Comparison of ENCODE assay signal across 8 cellular contexts in the genomic region with DNA sequence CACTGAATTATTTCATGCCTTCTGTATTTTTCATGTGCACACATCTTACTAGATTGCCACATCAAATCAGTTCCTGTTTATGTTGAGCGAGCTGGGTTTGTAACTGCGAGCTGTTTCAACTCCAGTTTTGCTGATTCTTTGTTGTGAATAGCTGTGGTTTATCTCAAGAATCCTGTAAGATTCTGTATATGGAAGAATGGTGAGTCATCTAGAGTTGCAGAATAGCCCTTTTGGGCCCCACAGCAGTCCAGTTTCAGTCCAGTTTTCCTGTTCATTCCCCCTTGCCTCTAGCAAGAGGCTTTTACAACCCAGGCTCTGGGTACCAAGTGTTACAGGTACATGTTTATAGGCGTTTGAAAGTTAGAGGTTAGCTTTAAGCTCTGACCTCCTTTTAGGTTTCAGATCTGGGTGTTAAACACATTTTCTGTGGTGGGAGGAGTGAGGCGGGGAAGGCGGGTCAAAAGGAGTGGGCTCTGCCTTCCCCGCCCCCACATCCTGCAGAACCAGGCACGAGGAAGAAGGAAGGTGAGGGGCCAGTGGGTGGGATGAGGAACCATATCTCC. TPM values are rescaled to one million over a fixed set of nuclear protein-coding genes. Genes with fewer than 3 reads are reported as not detected.
A peak's percentile ranks its signal among the peaks of the same experiment; 100 is the strongest.
DNase-seq lines count a peak whose midpoint lies in the region; ATAC-seq and TF ChIP-seq lines count a peak whose summit lies in the region.

No MANE protein-coding gene starts in this region.

- peaks cover 74% of the 10 kb centered on the region for H3K4me1 Mint-ChIP-seq in activated T-cell treated with anti-CD3 and anti-CD28 coated beads, Interleukin-2, amount 50 U/mL, for 4 hours (ENCODE audit: low read depth)
- H3K4me1 Mint-ChIP-seq in progenitor cell of endocrine pancreas (ENCODE audit: low read depth): peaks cover 20% of the 10 kb centered on the region

- peak; percentile 74 for ATAC-seq in GM21825 (IDR thresholded peaks at IDR 0.05; ENCODE audit: unreplicated experiment)
- ATAC-seq in activated T-cell treated with anti-CD3 and anti-CD28 coated beads, Interleukin-2, amount 50 U/mL, for 4 hours: peak; percentile 78 to 84

- H3K4me3 Mint-ChIP-seq in activated T-cell treated with anti-CD3 and anti-CD28 coated beads, Interleukin-2, amount 50 U/mL, for 4 hours: peak overlapping the region; percentile 44
- H3K4me3 Mint-ChIP-seq in progenitor cell of endocrine pancreas (ENCODE audit: low read depth): no peak overlapping the region

- no peaks in the 10 kb centered on the region for H3K27me3 Mint-ChIP-seq in activated T-cell treated with anti-CD3 and anti-CD28 coated beads, Interleukin-2, amount 50 U/mL, for 4 hours (ENCODE audit: low read depth)
- H3K27me3 Mint-ChIP-seq in progenitor cell of endocrine pancreas: no peaks in the 10 kb centered on the region

- peak overlapping the region; percentile 13 for H3K4me3 ChIP-seq in fibroblast of the aortic adventitia (ENCODE audit: low read depth, low read length)

- no peak for TF ChIP-seq CTCF in fibroblast of the aortic adventitia (IDR thresholded peaks at IDR 0.05; ENCODE audit: insufficient read depth, low read length)
- no peak for TF ChIP-seq CTCF in progenitor cell of endocrine pancreas (IDR thresholded peaks at IDR 0.05; ENCODE audit: unreplicated experiment)

- H3K27ac Mint-ChIP-seq in progenitor cell of endocrine pancreas: peak overlapping the region; percentile 63

- H3K9me3 Mint-ChIP-seq in activated T-cell treated with anti-CD3 and anti-CD28 coated beads, Interleukin-2, amount 50 U/mL, for 4 hours: no peaks in the 10 kb centered on the region
- H3K9me3 Mint-ChIP-seq in progenitor cell of endocrine pancreas (ENCODE audit: low read depth): no peaks in the 10 kb centered on the region

- DNase-seq in GM03348 (ENCODE audit: low spot score): peak; percentile 92
- peak; percentile 92 for DNase-seq in LHCN-M2 (ENCODE audit: low read depth)
- DNase-seq in activated T-cell treated with anti-CD3 and anti-CD28 coated beads, Interleukin-2, amount 50 U/mL, for 4 hours: peak; percentile 20
- peak; percentile 96 for DNase-seq in fibroblast of the aortic adventitia (ENCODE audit: low read depth)
- no peak for DNase-seq in progenitor cell of endocrine pancreas (ENCODE audit: low spot score, unreplicated experiment)
- DNase-seq in T1000 (lab: John Stamatoyannopoulos, UW): no peak
- DNase-seq in NCI-H345 treated with DMSO at 0.1 percent for 48 hours (lab: John Stamatoyannopoulos, UW; ENCODE audit: unreplicated experiment): no peak

- peaks cover 9% of the 10 kb centered on the region for H3K36me3 Mint-ChIP-seq in activated T-cell treated with anti-CD3 and anti-CD28 coated beads, Interleukin-2, amount 50 U/mL, for 4 hours (ENCODE audit: insufficient read depth)
- no peaks in the 10 kb centered on the region for H3K36me3 Mint-ChIP-seq in progenitor cell of endocrine pancreas (ENCODE audit: insufficient read depth)

RNA-seq across cellular contexts. Expression of a gene that starts 32.7 kb away (rescaled TPM):
- 46.1 and 51.9 TPM in 2 replicates for total RNA-seq in LHCN-M2 (2014; rRNA removed)
- 18.3 TPM for polyA plus RNA-seq in LHCN-M2 (2012)
- 10 to 100 TPM; 39.8 to 45.7 (median 41.7) TPM for total RNA-seq in activated T-cell treated with anti-CD3 and anti-CD28 coated beads, Interleukin-2, amount 50 U/mL, for 4 hours
- 34.0 and 65.1 TPM in 2 replicates for total RNA-seq in fibroblast of the aortic adventitia (ENCODE audit: low replicate concordance)
- total RNA-seq in progenitor cell of endocrine pancreas: 60.8 and 61.8 TPM in 2 replicates

Comparison
In these comparisons a context has a peak if more than half of its experiments do, and no peak if none do; other contexts are left out.
1. DNase-seq: peak in GM03348 (single experiment), LHCN-M2 (single experiment), activated T-cell treated with anti-CD3 and anti-CD28 coated beads, Interleukin-2, amount 50 U/mL, for 4 hours (single experiment) and fibroblast of the aortic adventitia (single experiment); none in progenitor cell of endocrine pancreas (single experiment), T1000 (single experiment) and NCI-H345 treated with DMSO at 0.1 percent for 48 hours (single experiment).